In the genomic region with DNA sequence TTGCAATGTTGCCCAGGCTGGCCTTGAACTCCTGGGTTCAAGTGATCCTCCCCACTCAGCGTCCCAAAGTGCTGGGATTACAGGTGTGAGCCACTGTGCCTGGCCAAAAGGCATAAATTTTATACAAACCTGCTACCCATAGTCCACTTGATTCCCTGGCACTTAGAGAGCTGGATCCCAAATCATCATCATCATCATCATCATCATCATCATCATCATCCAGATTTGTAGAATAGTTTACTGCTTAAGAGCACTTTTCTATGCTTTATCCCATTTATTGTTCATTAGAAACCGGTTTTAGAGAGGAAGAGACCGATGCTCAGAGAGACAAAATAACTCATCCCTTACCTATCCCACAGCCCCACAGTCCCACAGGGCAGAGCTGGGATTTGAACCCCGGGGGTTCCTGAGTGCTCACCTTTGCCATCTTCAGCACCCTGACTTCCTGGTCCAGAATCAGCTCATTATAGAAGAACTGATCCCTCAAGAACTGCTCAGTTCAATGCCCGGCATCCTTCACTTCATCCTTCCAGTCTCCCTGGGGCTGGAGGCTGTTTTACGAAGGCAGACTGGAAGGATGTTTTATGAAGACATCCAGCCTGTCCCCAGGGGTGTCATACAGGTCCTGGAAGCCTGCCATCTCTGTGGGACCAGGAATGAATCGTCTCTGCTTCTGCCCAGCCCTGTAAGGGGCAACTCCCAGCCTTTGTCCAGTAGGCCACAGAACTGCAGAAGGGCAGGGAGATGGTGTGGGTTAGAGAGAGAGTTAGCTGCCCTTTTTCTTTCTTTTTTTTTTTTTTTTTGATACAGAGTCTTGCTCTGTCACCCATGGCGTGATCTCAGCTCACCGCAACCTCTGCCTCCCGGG, we compare ENCODE assay signal across 9 cellular contexts. TPM values are rescaled to one million over a fixed set of nuclear protein-coding genes. Genes with fewer than 3 reads are reported as not detected.
DNase-seq lines count a peak whose midpoint lies in the region; ATAC-seq, FAIRE-seq and TF ChIP-seq lines count a peak whose summit lies in the region.
"Had no signal": no experiment of that assay in that cellular context is flagged by ENCODE, and none has a peak within 500 bp of the region (broad histone marks: within the 10 kb centered on the region; RNA-seq: fewer than 3 reads in every experiment).

No MANE protein-coding gene starts in this region.

- H3K4me3 ChIP-seq in esophagus squamous epithelium (no peak overlapping the region), upper lobe of left lung (no peak overlapping the region), small intestine (ENCODE audit: low read depth in 1 of 2, low read length in 2 of 2) (no peak overlapping the region)

- H3K27ac Mint-ChIP-seq in activated naive CD4-positive, alpha-beta T cell treated with anti-CD3 and anti-CD28 coated beads, Interleukin-2, amount 50 U/mL, for 24 hours = peak overlapping the region; percentile 62

- no peak for TF ChIP-seq EP300 in upper lobe of left lung (IDR thresholded peaks at IDR 0.05)

- H3K9me3 ChIP-seq in esophagus squamous epithelium (no peaks in the 10 kb centered on the region), upper lobe of left lung (no peaks in the 10 kb centered on the region), small intestine (ENCODE audit: control insufficient read depth, low read depth) (no peaks in the 10 kb centered on the region)

- H3K4me1 ChIP-seq in esophagus squamous epithelium (peaks cover 0 to 15% (median 8%) of the 10 kb centered on the region in 3 donors), upper lobe of left lung (peaks cover 8 to 14% (median 9%) of the 10 kb centered on the region in 4 donors), small intestine (ENCODE audit: control insufficient read depth in 2 of 2, insufficient read depth in 1 of 2, low read depth in 1 of 2, low read length in 1 of 2) (no peaks in the 10 kb centered on the region)

- WGBS in esophagus squamous epithelium, 2 donors = 65 to 82% methylated on average over 5 to 10 of the region's 10 CpGs
- WGBS in upper lobe of left lung, 2 donors = 80 to 83% methylated on average over 10 of the region's 10 CpGs
- 75 to 81% (median 78%) methylated on average over 10 of the region's 10 CpGs for WGBS in small intestine, 3 donors

- no peaks in the 10 kb centered on the region for H3K27me3 Mint-ChIP-seq in activated naive CD4-positive, alpha-beta T cell treated with anti-CD3 and anti-CD28 coated beads, Interleukin-2, amount 50 U/mL, for 24 hours

- H3K36me3 ChIP-seq in esophagus squamous epithelium = no peaks in the 10 kb centered on the region
- H3K36me3 ChIP-seq in upper lobe of left lung = no peaks in the 10 kb centered on the region
- H3K36me3 ChIP-seq in small intestine (ENCODE audit: control insufficient read depth in 2 of 2, insufficient read depth in 2 of 2, low read length in 2 of 2) = no peaks in the 10 kb centered on the region

- H3K9me3 Mint-ChIP-seq in activated naive CD4-positive, alpha-beta T cell treated with anti-CD3 and anti-CD28 coated beads, Interleukin-2, amount 50 U/mL, for 24 hours = no peaks in the 10 kb centered on the region

- no peak for FAIRE-seq in small intestine (lab: Jason Lieb, UNC)

- H3K27me3 ChIP-seq in esophagus squamous epithelium (no peaks in the 10 kb centered on the region), upper lobe of left lung (no peaks in the 10 kb centered on the region), small intestine (ENCODE audit: control insufficient read depth in 2 of 2, insufficient read depth in 2 of 2, low read length in 2 of 2) (no peaks in the 10 kb centered on the region)

- DNase-seq in activated naive CD4-positive, alpha-beta T cell (lab: John Stamatoyannopoulos, UW) = no peak
- DNase-seq in esophagus squamous epithelium (lab: John Stamatoyannopoulos, UW) (no peak), upper lobe of left lung (no peak), NOMO-1 (lab: John Stamatoyannopoulos, UW; ENCODE audit: unreplicated experiment in 2 of 2) (no peak), NCI-H2196 treated with DMSO at 0.1 percent for 48 hours (lab: John Stamatoyannopoulos, UW; ENCODE audit: unreplicated experiment) (no peak), small intestine (no peak)
- DNase-seq: mesendoderm had no signal

- TF ChIP-seq CTCF in esophagus squamous epithelium (IDR thresholded peaks at IDR 0.05) (no peak), upper lobe of left lung (IDR thresholded peaks at IDR 0.05) (no peak)

- peak overlapping the region; percentile 63 for H3K4me3 Mint-ChIP-seq in activated naive CD4-positive, alpha-beta T cell treated with anti-CD3 and anti-CD28 coated beads, Interleukin-2, amount 50 U/mL, for 24 hours

- intact Hi-C loops in esophagus squamous epithelium (cut with DNase I) = no loop called here

- peak; percentile 10 for ATAC-seq in HG03442 (IDR thresholded peaks at IDR 0.05; ENCODE audit: unreplicated experiment)
- ATAC-seq in upper lobe of left lung (ENCODE audit: low FRiP score in 2 of 2) = no peak

- H3K4me1 Mint-ChIP-seq in activated naive CD4-positive, alpha-beta T cell treated with anti-CD3 and anti-CD28 coated beads, Interleukin-2, amount 50 U/mL, for 24 hours = peaks cover 9% of the 10 kb centered on the region

- H3K27ac ChIP-seq in esophagus squamous epithelium = peak overlapping the region in 3 of 4 donors; percentile 60 to 79 (median 68)
- H3K27ac ChIP-seq in upper lobe of left lung = peak overlapping the region in 3 of 4 donors; percentile 81 to 87 (median 85)
- H3K27ac ChIP-seq in small intestine (ENCODE audit: low read depth in 1 of 2, low read length in 1 of 2) = peak overlapping the region in 1 of 2 donors; percentile 19

- TF ChIP-seq POLR2A in esophagus squamous epithelium (IDR thresholded peaks at IDR 0.05) (no peak), upper lobe of left lung (IDR thresholded peaks at IDR 0.05) (no peak)

- H3K36me3 Mint-ChIP-seq in activated naive CD4-positive, alpha-beta T cell treated with anti-CD3 and anti-CD28 coated beads, Interleukin-2, amount 50 U/mL, for 24 hours = no peaks in the 10 kb centered on the region

RNA-seq across cellular contexts. Expression of gene OASL, which starts 20.2 kb away (rescaled TPM):
- total RNA-seq in esophagus squamous epithelium (1 to 10 TPM; 2.4 to 9.7 (median 6.6) TPM), upper lobe of left lung (10 to 100 TPM in 4 of 6 donors, 1 to 10 TPM in 2; 5.2 to 24.2 (median 17.2) TPM)
- polyA plus RNA-seq in small intestine = 1 to 10 TPM; 1.7 to 3.0 (median 2.2) TPM

RNA-seq across cellular contexts. Expression of gene C12orf43, which starts 43.0 kb away (rescaled TPM):
- total RNA-seq in esophagus squamous epithelium (10 to 100 TPM in 1 of 4 donors, 1 to 10 TPM in 3; 7.8 to 15.6 (median 8.6) TPM), upper lobe of left lung (10 to 100 TPM; 12.2 to 19.6 (median 16.0) TPM)
- 10 to 100 TPM in 1 of 3 donors, 1 to 10 TPM in 2; 4.5 to 11.4 (median 5.1) TPM for polyA plus RNA-seq in small intestine
